9 cellular contexts compared by ENCODE assay signal in the genomic region with DNA sequence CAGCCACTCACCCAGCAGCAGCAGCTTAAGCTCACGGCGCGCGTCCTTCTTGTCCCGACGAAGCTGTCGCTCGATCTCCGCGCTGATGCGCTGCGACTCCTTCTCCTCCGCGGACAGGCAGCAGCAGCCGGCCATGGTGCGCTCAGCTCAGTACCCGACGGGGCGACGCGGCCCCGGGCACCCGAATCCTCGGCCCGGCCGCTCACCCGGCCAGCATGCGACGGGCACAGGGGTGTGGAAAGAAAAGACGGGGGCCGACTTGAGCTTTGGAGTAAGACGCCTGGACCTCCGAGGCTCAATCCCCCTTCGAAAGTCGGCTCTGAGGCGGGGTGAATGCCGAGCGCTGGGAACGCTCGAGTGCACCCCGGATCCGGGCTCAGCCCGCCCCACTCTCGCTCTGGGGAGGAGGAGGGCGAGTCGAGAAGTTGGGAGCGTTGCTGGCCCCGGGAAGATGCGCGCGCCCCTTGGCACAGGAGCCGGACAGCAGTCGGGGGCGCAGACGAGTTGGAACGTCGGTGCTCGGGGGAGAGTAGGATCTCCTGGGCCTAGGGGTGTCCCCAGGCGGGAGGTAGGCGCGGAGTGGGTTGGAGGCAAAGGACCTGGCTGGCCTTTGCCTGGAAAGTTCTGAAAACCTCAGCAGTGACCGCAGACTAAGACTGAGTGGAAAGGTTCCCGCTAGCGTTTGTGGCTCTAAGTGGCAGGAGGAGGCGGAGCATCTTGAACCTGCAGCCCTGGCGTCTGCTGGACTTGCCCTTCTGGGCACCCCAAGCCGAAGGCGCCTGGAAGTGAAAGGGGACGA. TPM values are rescaled to one million over a fixed set of nuclear protein-coding genes. Genes with fewer than 3 reads are reported as not detected.
DNase-seq lines count a peak whose midpoint lies in the region; ATAC-seq, FAIRE-seq and TF ChIP-seq lines count a peak whose summit lies in the region.
"Had no signal": no experiment of that assay in that cellular context is flagged by ENCODE, and none has a peak within 500 bp of the region (broad histone marks: within the 10 kb centered on the region; RNA-seq: fewer than 3 reads in every experiment).

Gene GNA14 (minus strand): TSS at position 664 of the 799 bp plus-strand sequence. CDS start 529 bp downstream, at position 135.

- H3K27me3 ChIP-seq in parathyroid adenoma (ENCODE audit: control insufficient read depth, insufficient read depth, low read length) = no peaks in the 10 kb centered on the region

- H3K4me1 Mint-ChIP-seq in activated B cell treated with CpG ODN at 0.5 μM for 24 hours = peaks cover 8% of the 10 kb centered on the region

- H3K9ac ChIP-seq in parathyroid adenoma = no peak within 1 kb of the TSS

- H3K9me3 ChIP-seq in parathyroid adenoma (ENCODE audit: control insufficient read depth, low read length) = no peaks in the 10 kb centered on the region

- CTCF ChIA-PET in activated B cell treated with CpG ODN at 0.5 μM for 24 hours (lab: Charles Lee) = no interaction called here

- H3K4me1 ChIP-seq in parathyroid adenoma = no peaks in the 10 kb centered on the region

- no peak for FAIRE-seq in D721Med (lab: Jason Lieb, UNC)

- H3K9me3 Mint-ChIP-seq in activated B cell treated with CpG ODN at 0.5 μM for 24 hours = no peaks in the 10 kb centered on the region

- peak within 1 kb of the TSS; percentile 50 for H3K4me3 ChIP-seq in parathyroid adenoma (ENCODE audit: low read depth, low read length)

- H3K27ac Mint-ChIP-seq in activated B cell treated with CpG ODN at 0.5 μM for 24 hours = no peak within 1 kb of the TSS

- peak within 1 kb of the TSS; percentile 44 for H3K4me3 Mint-ChIP-seq in activated B cell treated with CpG ODN at 0.5 μM for 24 hours

- peak within 1 kb of the TSS; percentile 84 for H3K4me2 ChIP-seq in parathyroid adenoma (ENCODE audit: low read length)

- H3K27ac ChIP-seq in parathyroid adenoma = peak within 1 kb of the TSS; percentile 39
- H3K27ac ChIP-seq: epithelial cell of prostate had no signal

- DNase-seq in ELR (ENCODE audit: low read depth) = peak; percentile 30
- DNase-seq in activated B cell treated with CpG ODN at 0.5 μM for 24 hours = no peak
- peak; percentile 54 for DNase-seq in Right ventricle myocardium superior
- DNase-seq in NCI-H1436 (lab: John Stamatoyannopoulos, UW) = no peak
- no peak for DNase-seq in D721Med (ENCODE audit: insufficient read length, low spot score)

- TF ChIP-seq CTCF in activated B cell treated with CpG ODN at 0.5 μM for 24 hours (IDR thresholded peaks at IDR 0.05) (no peak), parathyroid adenoma (IDR thresholded peaks at IDR 0.05) (no peak), D721Med (IDR thresholded peaks at IDR 0.05; ENCODE audit: insufficient read depth, missing control alignments) (no peak)

- H3K36me3 Mint-ChIP-seq in activated B cell treated with CpG ODN at 0.5 μM for 24 hours (ENCODE audit: low read depth) = no peaks in the 10 kb centered on the region

- intact Hi-C loops in activated B cell treated with CpG ODN at 0.5 μM for 24 hours (cut with micrococcal nuclease) = no loop called here
- intact Hi-C loops in Right ventricle myocardium superior (cut with DNase I) = no loop called here

- H3K27me3 Mint-ChIP-seq in activated B cell treated with CpG ODN at 0.5 μM for 24 hours = peaks cover 34% of the 10 kb centered on the region

- peak within 1 kb of the TSS; percentile 73 for H2AFZ ChIP-seq in parathyroid adenoma

- POLR2A ChIA-PET in activated B cell treated with CpG ODN at 0.5 μM for 24 hours (lab: Charles Lee) = no interaction called here

- H3K79me2 ChIP-seq in parathyroid adenoma = no peaks in the 10 kb centered on the region

- H3K36me3 ChIP-seq in parathyroid adenoma (ENCODE audit: control insufficient read depth, insufficient read depth, low read length) = no peaks in the 10 kb centered on the region

- ATAC-seq in activated B cell treated with CpG ODN at 0.5 μM for 24 hours (ENCODE audit: low read depth) (no peak), Right ventricle myocardium superior (ENCODE audit: poor library complexity) (peak; percentile 57), GM18520 (IDR thresholded peaks at IDR 0.05; ENCODE audit: unreplicated experiment) (no peak), HG02938 (IDR thresholded peaks at IDR 0.05; ENCODE audit: unreplicated experiment) (no peak)

RNA-seq across cellular contexts. Expression of gene GNA14, which starts in this region (rescaled TPM):
- total RNA-seq in activated B cell treated with CpG ODN at 0.5 μM for 24 hours (not detected in 2 replicates), Right ventricle myocardium superior (1.9 TPM)

Comparison
In these comparisons a context has a peak if more than half of its experiments do, and no peak if none do; other contexts are left out.
1. DNase-seq: peak in ELR (single experiment) and Right ventricle myocardium superior (single experiment); none in activated B cell treated with CpG ODN at 0.5 μM for 24 hours (single experiment), NCI-H1436 (single experiment) and D721Med (single experiment).